20 cellular contexts compared by ENCODE assay signal in the genomic region with DNA sequence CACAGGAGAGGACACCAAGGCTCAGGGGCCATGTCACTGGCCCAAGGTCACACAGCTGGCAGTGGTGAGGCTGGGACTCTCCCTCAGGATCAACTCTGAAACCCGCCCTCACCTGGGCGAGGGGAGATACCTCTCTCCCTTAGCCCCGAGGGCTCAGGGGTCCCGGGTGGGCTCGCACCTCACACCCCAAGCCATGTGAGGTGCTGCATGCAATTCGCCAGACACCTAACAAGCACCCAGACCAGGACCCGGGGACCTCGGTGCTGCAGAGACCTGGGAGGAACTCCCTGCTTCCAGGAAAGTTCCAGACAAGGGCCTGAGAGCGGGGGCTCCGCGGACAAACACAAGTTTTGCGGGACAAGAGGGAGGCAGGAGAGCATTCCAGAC.
"Had no signal": no experiment of that assay in that cellular context is flagged by ENCODE, and none has a peak within 500 bp of the region (broad histone marks: within the 10 kb centered on the region; RNA-seq: fewer than 3 reads in every experiment).

No MANE protein-coding gene starts in this region.

- H3K27me3 Mint-ChIP-seq: activated CD4-positive, alpha-beta T cell treated with anti-CD3 and anti-CD28 coated beads for 36 hours; activated naive CD8-positive, alpha-beta T cell treated with anti-CD3 and anti-CD28 coated beads, Interleukin-2, amount 10 ng/mL, durations not matched to agents 7 days and 5 days; brain; effector memory CD8-positive, alpha-beta T cell; naive B cell; T-helper 17 cell had no signal

- ATAC-seq: activated CD4-positive, alpha-beta T cell treated with anti-CD3 and anti-CD28 coated beads for 36 hours; activated CD8-positive, alpha-beta T cell treated with anti-CD3 and anti-CD28 coated beads, Interleukin-2, amount 10 ng/mL, durations not matched to agents 7 days and 5 days; effector memory CD8-positive, alpha-beta T cell; gastroesophageal sphincter; stimulated activated naive CD8-positive, alpha-beta T cell treated with anti-CD3 and anti-CD28 coated beads, Interleukin-15, Interleukin-2, amounts not matched to agents 100 U/mL and 50 U/mL, for 24 hours; T-helper 17 cell had no signal

- H3K4me1 Mint-ChIP-seq: activated CD4-positive, alpha-beta T cell treated with anti-CD3 and anti-CD28 coated beads for 36 hours; activated naive CD8-positive, alpha-beta T cell treated with anti-CD3 and anti-CD28 coated beads, Interleukin-2, amount 10 ng/mL, durations not matched to agents 7 days and 5 days; brain; immature natural killer cell; mesothelial cell of epicardium; neural progenitor cell had no signal

- H3K9me3 Mint-ChIP-seq: activated naive CD8-positive, alpha-beta T cell treated with anti-CD3 and anti-CD28 coated beads, Interleukin-2, amount 10 ng/mL, durations not matched to agents 7 days and 5 days; brain; effector memory CD8-positive, alpha-beta T cell; immature natural killer cell; mesothelial cell of epicardium; naive B cell; neural progenitor cell had no signal

- H3K27ac Mint-ChIP-seq: activated CD4-positive, alpha-beta T cell treated with anti-CD3 and anti-CD28 coated beads for 36 hours; activated CD8-positive, alpha-beta T cell treated with anti-CD3 and anti-CD28 coated beads, Interleukin-2, amount 10 ng/mL, durations not matched to agents 7 days and 5 days; activated naive CD8-positive, alpha-beta T cell treated with anti-CD3 and anti-CD28 coated beads, Interleukin-2, amount 10 ng/mL, durations not matched to agents 7 days and 5 days; effector memory CD8-positive, alpha-beta T cell; immature natural killer cell; mesothelial cell of epicardium; naive B cell; neural progenitor cell; T-helper 17 cell had no signal

- DNase-seq: activated CD4-positive, alpha-beta T cell treated with anti-CD3 and anti-CD28 coated beads for 36 hours; activated CD4-positive, CD25-positive, alpha-beta regulatory T cell; activated CD8-positive, alpha-beta T cell treated with anti-CD3 and anti-CD28 coated beads, Interleukin-2, amount 10 ng/mL, durations not matched to agents 7 days and 5 days; activated effector memory CD4-positive, alpha-beta T cell treated with Interleukin-2 at 50 U/mL for 16 hours; activated naive CD4-positive, alpha-beta T cell treated with Interleukin-2 at 50 U/mL for 16 hours; activated naive CD8-positive, alpha-beta T cell treated with anti-CD3 and anti-CD28 coated beads, Interleukin-2, amount 10 ng/mL, durations not matched to agents 7 days and 5 days; effector memory CD8-positive, alpha-beta T cell; erythroblast; immature natural killer cell; left colon; naive B cell; small intestine; stimulated activated CD4-positive, alpha-beta T cell treated with anti-CD3 and anti-CD28 coated beads, Interleukin-2, amount 100 ng/mL, for 24 hours; stimulated activated naive CD8-positive, alpha-beta T cell treated with anti-CD3 and anti-CD28 coated beads, Interleukin-15, Interleukin-2, amounts not matched to agents 100 U/mL and 50 U/mL, for 24 hours; T-helper 17 cell; T1000 had no signal

- H3K36me3 Mint-ChIP-seq: activated naive CD8-positive, alpha-beta T cell treated with anti-CD3 and anti-CD28 coated beads, Interleukin-2, amount 10 ng/mL, durations not matched to agents 7 days and 5 days had no signal

- H3K4me3 Mint-ChIP-seq: activated CD4-positive, alpha-beta T cell treated with anti-CD3 and anti-CD28 coated beads for 36 hours; activated CD8-positive, alpha-beta T cell treated with anti-CD3 and anti-CD28 coated beads, Interleukin-2, amount 10 ng/mL, durations not matched to agents 7 days and 5 days; activated naive CD8-positive, alpha-beta T cell treated with anti-CD3 and anti-CD28 coated beads, Interleukin-2, amount 10 ng/mL, durations not matched to agents 7 days and 5 days; brain; effector memory CD8-positive, alpha-beta T cell; immature natural killer cell; mesothelial cell of epicardium; naive B cell; neural progenitor cell; T-helper 17 cell had no signal
